ENCODE assay signal across 1 cellular context in the genomic region with DNA sequence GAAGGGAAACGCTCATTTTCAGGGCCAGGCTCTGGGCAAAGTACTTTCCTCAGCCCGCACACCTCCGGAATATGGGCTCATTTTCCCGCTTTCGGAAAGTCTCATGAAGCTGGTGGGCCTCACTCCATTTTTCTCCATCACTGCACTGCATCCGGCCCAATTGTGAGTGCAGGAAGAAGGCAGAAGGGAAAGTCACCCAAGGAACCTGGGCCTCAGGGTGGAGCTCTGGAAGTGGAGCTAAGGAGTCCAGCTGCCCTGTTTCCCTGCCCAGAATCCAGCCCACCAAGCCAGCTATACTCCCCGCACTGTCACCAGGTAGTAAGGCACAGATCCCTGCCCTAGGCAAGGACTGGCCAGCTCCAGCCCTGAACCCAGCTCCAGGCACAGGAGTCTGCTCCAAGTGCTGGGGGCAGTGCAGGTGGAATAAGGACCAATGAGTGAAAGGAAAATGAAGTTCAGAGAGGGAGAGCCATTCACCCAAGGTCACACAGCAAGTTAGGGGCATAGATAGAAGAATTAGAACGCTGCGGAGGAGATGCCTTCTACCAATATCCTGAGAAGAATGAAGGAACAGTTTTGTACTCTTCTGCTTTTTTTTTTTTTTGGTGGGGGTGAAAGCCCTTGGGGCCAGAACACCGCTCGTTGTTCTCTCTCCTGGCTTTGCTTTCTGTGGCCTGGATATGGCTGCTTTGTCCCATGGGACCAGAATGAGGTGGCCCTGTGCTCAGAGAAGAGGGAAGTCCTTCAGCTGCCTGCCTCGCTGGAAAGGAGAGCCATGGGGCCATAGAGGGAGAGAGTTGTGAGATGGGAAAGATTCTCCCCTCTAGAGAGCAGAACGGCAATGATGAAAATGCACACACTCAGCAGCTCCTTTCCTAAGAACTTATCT.
TF ChIP-seq lines count a peak whose summit lies in the region.

No MANE protein-coding gene starts in this region.

TF ChIP-seq in GM23338, 12 proteins besides CTCF, POLR2A, EP300 and RAD21:
- TF ChIP-seq CREB1 (CRISPR knock-in tag; IDR thresholded peaks at IDR 0.05; ENCODE audit: low read depth) (no peak), POLR2AphosphoS5 (IDR thresholded peaks at IDR 0.05; ENCODE audit: low read depth) (no peak), STAT1 (IDR thresholded peaks at IDR 0.05; ENCODE audit: unreplicated experiment) (no peak), NANOG (IDR thresholded peaks at IDR 0.05; ENCODE audit: borderline replicate concordance) (no peak), EZH2 (IDR thresholded peaks at IDR 0.05; ENCODE audit: low read depth, unreplicated experiment) (no peak), EZH2phosphoT487 (IDR thresholded peaks at IDR 0.05; ENCODE audit: unreplicated experiment) (no peak)
- TF ChIP-seq, protein P1, sequence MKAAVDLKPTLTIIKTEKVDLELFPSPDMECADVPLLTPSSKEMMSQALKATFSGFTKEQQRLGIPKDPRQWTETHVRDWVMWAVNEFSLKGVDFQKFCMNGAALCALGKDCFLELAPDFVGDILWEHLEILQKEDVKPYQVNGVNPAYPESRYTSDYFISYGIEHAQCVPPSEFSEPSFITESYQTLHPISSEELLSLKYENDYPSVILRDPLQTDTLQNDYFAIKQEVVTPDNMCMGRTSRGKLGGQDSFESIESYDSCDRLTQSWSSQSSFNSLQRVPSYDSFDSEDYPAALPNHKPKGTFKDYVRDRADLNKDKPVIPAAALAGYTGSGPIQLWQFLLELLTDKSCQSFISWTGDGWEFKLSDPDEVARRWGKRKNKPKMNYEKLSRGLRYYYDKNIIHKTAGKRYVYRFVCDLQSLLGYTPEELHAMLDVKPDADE (IDR thresholded peaks at IDR 0.05): no peak
- TF ChIP-seq, protein P2, sequence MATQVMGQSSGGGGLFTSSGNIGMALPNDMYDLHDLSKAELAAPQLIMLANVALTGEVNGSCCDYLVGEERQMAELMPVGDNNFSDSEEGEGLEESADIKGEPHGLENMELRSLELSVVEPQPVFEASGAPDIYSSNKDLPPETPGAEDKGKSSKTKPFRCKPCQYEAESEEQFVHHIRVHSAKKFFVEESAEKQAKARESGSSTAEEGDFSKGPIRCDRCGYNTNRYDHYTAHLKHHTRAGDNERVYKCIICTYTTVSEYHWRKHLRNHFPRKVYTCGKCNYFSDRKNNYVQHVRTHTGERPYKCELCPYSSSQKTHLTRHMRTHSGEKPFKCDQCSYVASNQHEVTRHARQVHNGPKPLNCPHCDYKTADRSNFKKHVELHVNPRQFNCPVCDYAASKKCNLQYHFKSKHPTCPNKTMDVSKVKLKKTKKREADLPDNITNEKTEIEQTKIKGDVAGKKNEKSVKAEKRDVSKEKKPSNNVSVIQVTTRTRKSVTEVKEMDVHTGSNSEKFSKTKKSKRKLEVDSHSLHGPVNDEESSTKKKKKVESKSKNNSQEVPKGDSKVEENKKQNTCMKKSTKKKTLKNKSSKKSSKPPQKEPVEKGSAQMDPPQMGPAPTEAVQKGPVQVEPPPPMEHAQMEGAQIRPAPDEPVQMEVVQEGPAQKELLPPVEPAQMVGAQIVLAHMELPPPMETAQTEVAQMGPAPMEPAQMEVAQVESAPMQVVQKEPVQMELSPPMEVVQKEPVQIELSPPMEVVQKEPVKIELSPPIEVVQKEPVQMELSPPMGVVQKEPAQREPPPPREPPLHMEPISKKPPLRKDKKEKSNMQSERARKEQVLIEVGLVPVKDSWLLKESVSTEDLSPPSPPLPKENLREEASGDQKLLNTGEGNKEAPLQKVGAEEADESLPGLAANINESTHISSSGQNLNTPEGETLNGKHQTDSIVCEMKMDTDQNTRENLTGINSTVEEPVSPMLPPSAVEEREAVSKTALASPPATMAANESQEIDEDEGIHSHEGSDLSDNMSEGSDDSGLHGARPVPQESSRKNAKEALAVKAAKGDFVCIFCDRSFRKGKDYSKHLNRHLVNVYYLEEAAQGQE (IDR thresholded peaks at IDR 0.05; ENCODE audit: unreplicated experiment): no peak
